ENCODE assay signal across 28 cellular contexts in the genomic region with DNA sequence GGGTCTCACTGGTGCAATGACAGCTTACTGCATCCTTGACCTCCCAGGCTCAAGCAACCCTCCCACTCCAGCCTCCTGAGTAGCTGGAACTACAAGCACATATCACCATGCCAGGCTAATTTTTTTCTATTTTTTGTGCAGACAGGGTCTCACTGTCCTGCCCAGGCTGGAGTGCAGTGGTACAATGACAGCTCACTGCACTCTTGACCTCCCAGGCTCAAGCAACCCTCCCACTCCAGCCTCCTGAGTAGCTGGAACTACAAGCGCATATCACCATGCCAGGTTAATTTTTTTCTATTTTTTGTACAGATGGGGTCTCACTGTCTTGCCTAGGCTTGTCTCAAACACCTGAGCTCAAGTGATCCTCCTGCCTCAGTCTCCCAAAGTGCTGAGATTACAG.
"Had no signal": no experiment of that assay in that cellular context is flagged by ENCODE, and none has a peak within 500 bp of the region (broad histone marks: within the 10 kb centered on the region; RNA-seq: fewer than 3 reads in every experiment).

No MANE protein-coding gene starts in this region.

- ATAC-seq: stimulated activated effector memory CD8-positive, alpha-beta T cell treated with anti-CD3 and anti-CD28 coated beads, Interleukin-12 subunit alpha, Interleukin-12 subunit beta, amount 100 ng/mL, for 72 hours; stimulated activated memory B cell treated with anti-CD40 and anti-IgM and Interleukin-4, amounts not matched to agents 10 μg/mL and 1 μg/mL and 100 μg/mL, for 72 hours; stimulated activated naive B cell treated with anti-CD40 and anti-IgM and Interleukin-4, amounts not matched to agents 10 μg/mL and 1 μg/mL and 100 μg/mL, for 72 hours; stimulated activated naive CD8-positive, alpha-beta T cell treated with anti-CD3 and anti-CD28 coated beads, Interleukin-15, amount 100 ng/mL, for 72 hours; stimulated activated naive CD8-positive, alpha-beta T cell treated with anti-CD3 and anti-CD28 coated beads, Interleukin-15, Interleukin-2, amounts not matched to agents 100 U/mL and 50 U/mL, for 24 hours; upper lobe of right lung had no signal

- H3K27me3 Mint-ChIP-seq: stimulated activated memory B cell treated with anti-CD40 and anti-IgM and Interleukin-4, amounts not matched to agents 10 μg/mL and 1 μg/mL and 100 μg/mL, for 72 hours; stimulated activated naive B cell treated with anti-CD40 and anti-IgM and Interleukin-4, amounts not matched to agents 10 μg/mL and 1 μg/mL and 100 μg/mL, for 72 hours; stimulated activated naive CD8-positive, alpha-beta T cell treated with anti-CD3 and anti-CD28 coated beads, Interleukin-15, amount 100 ng/mL, for 72 hours; stimulated activated naive CD8-positive, alpha-beta T cell treated with anti-CD3 and anti-CD28 coated beads, Interleukin-15, Interleukin-2, amounts not matched to agents 100 ng/mL and 50 ng/mL, for 24 hours; type B pancreatic cell had no signal

- DNase-seq: stimulated activated CD4-positive, alpha-beta T cell treated with anti-CD3 and anti-CD28 coated beads, Interleukin-2, amount 100 ng/mL, for 48 hours; stimulated activated CD4-positive, alpha-beta T cell treated with anti-CD3 and anti-CD28 coated beads, Interleukin-4, amount 100 ng/mL, for 1 hour; stimulated activated CD4-positive, alpha-beta T cell treated with anti-CD3 and anti-CD28 coated beads, Interleukin-4, amount 100 ng/mL, for 24 hours; stimulated activated CD4-positive, alpha-beta T cell treated with anti-CD3 and anti-CD28 coated beads, Interleukin-4, amount 100 ng/mL, for 4 hours; stimulated activated CD8-positive, alpha-beta memory T cell treated with anti-CD3 and anti-CD28 coated beads, Interleukin-4, amount 100 ng/mL, for 48 hours; stimulated activated naive B cell treated with anti-CD40 and anti-IgM and Interleukin-4, amounts not matched to agents 10 μg/mL and 1 μg/mL and 100 μg/mL, for 72 hours; stimulated activated naive CD4-positive, alpha-beta T cell; stimulated activated naive CD4-positive, alpha-beta T cell treated with Interleukin-2 at 50 U/mL for 16 hours; stimulated activated naive CD8-positive, alpha-beta T cell treated with anti-CD3 and anti-CD28 coated beads, Interleukin-15, amount 100 ng/mL, for 72 hours; stimulated activated naive CD8-positive, alpha-beta T cell treated with anti-CD3 and anti-CD28 coated beads, Interleukin-15, Interleukin-2, amounts not matched to agents 100 U/mL and 50 U/mL, for 24 hours; stomach; substantia nigra; testis; thyroid gland; tibial artery; transverse colon; upper lobe of left lung; upper lobe of right lung; uterus had no signal

- H3K4me3 Mint-ChIP-seq: stimulated activated effector memory CD8-positive, alpha-beta T cell treated with anti-CD3 and anti-CD28 coated beads, Interleukin-12 subunit alpha, Interleukin-12 subunit beta, amount 100 ng/mL, for 72 hours; stimulated activated memory B cell treated with anti-CD40 and anti-IgM and Interleukin-4, amounts not matched to agents 10 μg/mL and 1 μg/mL and 100 μg/mL, for 72 hours; stimulated activated naive B cell treated with anti-CD40 and anti-IgM and Interleukin-4, amounts not matched to agents 10 μg/mL and 1 μg/mL and 100 μg/mL, for 72 hours; stimulated activated naive CD8-positive, alpha-beta T cell treated with anti-CD3 and anti-CD28 coated beads, Interleukin-15, amount 100 ng/mL, for 72 hours; stimulated activated naive CD8-positive, alpha-beta T cell treated with anti-CD3 and anti-CD28 coated beads, Interleukin-15, Interleukin-2, amounts not matched to agents 100 ng/mL and 50 ng/mL, for 24 hours; type B pancreatic cell had no signal

- H3K36me3 ChIP-seq: stomach, suprapubic skin, thoracic aorta, thyroid gland, tibial artery, tibial nerve, transverse colon, upper lobe of left lung, upper lobe of right lung, uterus, vagina had no signal

- H3K4me3 ChIP-seq: stomach, suprapubic skin, testis, thoracic aorta, thyroid gland, tibial artery, tibial nerve, transverse colon, upper lobe of left lung, upper lobe of right lung, uterus, vagina had no signal

- H3K27ac ChIP-seq: stomach, suprapubic skin, testis, thoracic aorta, thyroid gland, tibial artery, tibial nerve, transverse colon, upper lobe of left lung, upper lobe of right lung, uterus, vagina had no signal

- H3K27me3 ChIP-seq: stomach, suprapubic skin, testis, thyroid gland, tibial artery, tibial nerve, transverse colon, upper lobe of left lung, upper lobe of right lung, uterus, vagina had no signal

- FAIRE-seq: urothelium cell line had no signal

- H3K9me3 Mint-ChIP-seq: stimulated activated memory B cell treated with anti-CD40 and anti-IgM and Interleukin-4, amounts not matched to agents 10 μg/mL and 1 μg/mL and 100 μg/mL, for 72 hours; stimulated activated naive B cell treated with anti-CD40 and anti-IgM and Interleukin-4, amounts not matched to agents 10 μg/mL and 1 μg/mL and 100 μg/mL, for 72 hours; stimulated activated naive CD8-positive, alpha-beta T cell treated with anti-CD3 and anti-CD28 coated beads, Interleukin-15, amount 100 ng/mL, for 72 hours; stimulated activated naive CD8-positive, alpha-beta T cell treated with anti-CD3 and anti-CD28 coated beads, Interleukin-15, Interleukin-2, amounts not matched to agents 100 ng/mL and 50 ng/mL, for 24 hours; type B pancreatic cell had no signal

- H3K27ac Mint-ChIP-seq: stimulated activated effector memory CD8-positive, alpha-beta T cell treated with anti-CD3 and anti-CD28 coated beads, Interleukin-12 subunit alpha, Interleukin-12 subunit beta, amount 100 ng/mL, for 72 hours; stimulated activated memory B cell treated with anti-CD40 and anti-IgM and Interleukin-4, amounts not matched to agents 10 μg/mL and 1 μg/mL and 100 μg/mL, for 72 hours; stimulated activated naive B cell treated with anti-CD40 and anti-IgM and Interleukin-4, amounts not matched to agents 10 μg/mL and 1 μg/mL and 100 μg/mL, for 72 hours; stimulated activated naive CD8-positive, alpha-beta T cell treated with anti-CD3 and anti-CD28 coated beads, Interleukin-15, amount 100 ng/mL, for 72 hours; stimulated activated naive CD8-positive, alpha-beta T cell treated with anti-CD3 and anti-CD28 coated beads, Interleukin-15, Interleukin-2, amounts not matched to agents 100 ng/mL and 50 ng/mL, for 24 hours; type B pancreatic cell had no signal

- H3K4me1 ChIP-seq: testis, thyroid gland, tibial artery, transverse colon, upper lobe of left lung, upper lobe of right lung, uterus had no signal

- H3K4me1 Mint-ChIP-seq: stimulated activated effector memory CD8-positive, alpha-beta T cell treated with anti-CD3 and anti-CD28 coated beads, Interleukin-12 subunit alpha, Interleukin-12 subunit beta, amount 100 ng/mL, for 72 hours; stimulated activated memory B cell treated with anti-CD40 and anti-IgM and Interleukin-4, amounts not matched to agents 10 μg/mL and 1 μg/mL and 100 μg/mL, for 72 hours; stimulated activated naive B cell treated with anti-CD40 and anti-IgM and Interleukin-4, amounts not matched to agents 10 μg/mL and 1 μg/mL and 100 μg/mL, for 72 hours; stimulated activated naive CD8-positive, alpha-beta T cell treated with anti-CD3 and anti-CD28 coated beads, Interleukin-15, amount 100 ng/mL, for 72 hours had no signal

- H3K9me3 ChIP-seq: stomach, suprapubic skin, testis, thoracic aorta, thyroid gland, tibial artery, tibial nerve, transverse colon, upper lobe of left lung, upper lobe of right lung, uterus, vagina had no signal

- H3K36me3 Mint-ChIP-seq: stimulated activated effector memory CD8-positive, alpha-beta T cell treated with anti-CD3 and anti-CD28 coated beads, Interleukin-12 subunit alpha, Interleukin-12 subunit beta, amount 100 ng/mL, for 72 hours; stimulated activated memory B cell treated with anti-CD40 and anti-IgM and Interleukin-4, amounts not matched to agents 10 μg/mL and 1 μg/mL and 100 μg/mL, for 72 hours; stimulated activated naive B cell treated with anti-CD40 and anti-IgM and Interleukin-4, amounts not matched to agents 10 μg/mL and 1 μg/mL and 100 μg/mL, for 72 hours; type B pancreatic cell had no signal
